ENCODE assay signal across 8 cellular contexts in the genomic region with DNA sequence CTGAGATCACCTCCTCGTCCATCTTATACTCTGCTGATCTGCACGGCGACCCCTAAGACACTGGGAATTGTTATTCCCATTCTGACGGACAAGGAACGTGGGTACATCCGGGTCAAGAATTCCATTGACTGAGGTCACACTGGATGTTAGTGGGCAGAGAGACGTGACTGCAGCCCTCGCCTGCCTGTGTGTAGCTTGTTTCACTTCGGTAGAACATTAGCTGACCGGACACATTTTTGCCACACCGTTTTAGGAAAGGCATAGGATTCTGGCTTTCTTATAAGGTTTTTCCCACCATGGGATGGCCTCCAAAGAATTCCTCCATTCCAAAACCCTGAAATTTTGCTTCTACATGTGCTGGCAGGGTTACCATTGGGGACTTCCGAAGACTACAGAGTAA.
DNase-seq lines count a peak whose midpoint lies in the region; ATAC-seq, FAIRE-seq and TF ChIP-seq lines count a peak whose summit lies in the region.
"Not testable (repeated sequence)": the region's sequence is repeated elsewhere in the genome, so short reads cannot be mapped to it uniquely, and the experiment has no call there.

No MANE protein-coding gene starts in this region.

- intact Hi-C loops in IMR-90 (cut with micrococcal nuclease); endothelial cell of umbilical vein (cut with micrococcal nuclease); left ventricle myocardium superior (cut with micrococcal nuclease); sigmoid colon (cut with DNase I): not testable (repeated sequence)

- not testable (repeated sequence) for H2BK120ac ChIP-seq in IMR-90 (ENCODE audit: low read depth, low read length)

- H3K14ac ChIP-seq in IMR-90 (replicated peaks; ENCODE audit: low read depth, low read length), result not testable (repeated sequence)

- 80% methylated on average over 8 of the region's 12 CpGs; no CpG with 5 or more reads in 1 of the 2 experiments for WGBS in IMR-90 (ENCODE audit: extremely low coverage in 2 of 2, insufficient read length in 1 of 2), 2 experiments
- WGBS in sigmoid colon, 2 donors, result 85 to 93% methylated on average over 12 of the region's 12 CpGs

- H3K4me3 Mint-ChIP-seq in mesothelial cell of epicardium, result not testable (repeated sequence)

- not testable (repeated sequence) for H2AK5ac ChIP-seq in IMR-90 (ENCODE audit: low read depth, low read length)

- H3K27ac ChIP-seq in IMR-90 (ENCODE audit: insufficient read depth, low read length); endothelial cell of umbilical vein (ENCODE audit: insufficient read depth, low read depth, low read length): not testable (repeated sequence)
- peak overlapping the region; percentile 74 for H3K27ac ChIP-seq in cardiac muscle cell
- H3K27ac ChIP-seq in sigmoid colon, result peak overlapping the region; percentile 70 to 83 (median 76)
- H3K27ac ChIP-seq in stomach smooth muscle (ENCODE audit: low read length), result peak overlapping the region; percentile 74

- not testable (repeated sequence) for H3K4me3 ChIP-seq in IMR-90 (ENCODE audit: insufficient read depth, low read depth, low read length); endothelial cell of umbilical vein (replicated peaks in 1 of 3; ENCODE audit: insufficient read depth in 1 of 3, low read depth in 1 of 3, low read length in 3 of 3); cardiac muscle cell; sigmoid colon; stomach smooth muscle (ENCODE audit: low read length in 2 of 2)

- not testable (repeated sequence) for TF ChIP-seq POLR2A in IMR-90 (IDR thresholded peaks at IDR 0.05; ENCODE audit: low read depth, low read length); endothelial cell of umbilical vein (IDR thresholded peaks at IDR 0.05; ENCODE audit: low read depth, low read length); sigmoid colon (IDR thresholded peaks at IDR 0.05)

- H3K56ac ChIP-seq in IMR-90 (ENCODE audit: extremely low read depth, insufficient read depth, low read length), result not testable (repeated sequence)

- H3K27ac Mint-ChIP-seq in mesothelial cell of epicardium, result peak overlapping the region; percentile 50

- H2AFZ ChIP-seq in IMR-90 (replicated peaks; ENCODE audit: low read length, poor library complexity); endothelial cell of umbilical vein (ENCODE audit: low read depth, low read length): not testable (repeated sequence)

- H3K4me1 ChIP-seq in IMR-90 (ENCODE audit: control insufficient read depth, insufficient read depth, low read length); endothelial cell of umbilical vein (ENCODE audit: control insufficient read depth, extremely low read depth, insufficient read depth, low read length); cardiac muscle cell (ENCODE audit: low read depth): not testable (repeated sequence)
- H3K4me1 ChIP-seq in sigmoid colon (peaks cover 0 to 66% (median 43%) of the 10 kb centered on the region in 4 donors), stomach smooth muscle (ENCODE audit: control insufficient read depth, insufficient read depth, low read length) (peaks cover 27% of the 10 kb centered on the region)

- dilution Hi-C loops in IMR-90 (cut with HindIII; ENCODE audit: low sequenced_read_pairs, unreplicated experiment); endothelial cell of umbilical vein (cut with MboI; ENCODE audit: extremely low pct_ligation_motif_present, low sequenced_read_pairs): not testable (repeated sequence)

- peaks cover 28% of the 10 kb centered on the region for H3K36me3 ChIP-seq in IMR-90 (ENCODE audit: control insufficient read depth, insufficient read depth, low read length)
- H3K36me3 ChIP-seq in endothelial cell of umbilical vein (ENCODE audit: control insufficient read depth in 2 of 2, extremely low read depth in 1 of 2, insufficient read depth in 2 of 2, low read length in 2 of 2), result not testable (repeated sequence)
- H3K36me3 ChIP-seq in cardiac muscle cell, result peaks cover 54% of the 10 kb centered on the region
- peaks cover 12 to 87% (median 56%) of the 10 kb centered on the region in 4 donors for H3K36me3 ChIP-seq in sigmoid colon
- peaks cover 27 to 41% of the 10 kb centered on the region in 2 donors for H3K36me3 ChIP-seq in stomach smooth muscle (ENCODE audit: control insufficient read depth in 2 of 2, insufficient read depth in 2 of 2, low read length in 2 of 2)

- BruUV-seq in IMR-90 (replicated peaks; lab: Mats Ljungman, UMichigan); endothelial cell of umbilical vein (replicated peaks; lab: Mats Ljungman, UMichigan): not testable (repeated sequence)

- H3K27me3 ChIP-seq in IMR-90 (ENCODE audit: control insufficient read depth, insufficient read depth, low read length); endothelial cell of umbilical vein (ENCODE audit: control insufficient read depth in 2 of 2, insufficient read depth in 2 of 2, low read length in 2 of 2); cardiac muscle cell; sigmoid colon; stomach smooth muscle (ENCODE audit: control insufficient read depth in 1 of 2, insufficient read depth in 2 of 2, low read length in 2 of 2): not testable (repeated sequence)

- in situ Hi-C loops in IMR-90 (cut with MboI; ENCODE audit: low sequenced_read_pairs), result not testable (repeated sequence)

- H3K79me2 ChIP-seq in endothelial cell of umbilical vein (ENCODE audit: control insufficient read depth, insufficient read depth, low read length), result not testable (repeated sequence)

- H3K23ac ChIP-seq in IMR-90 (ENCODE audit: low read depth, low read length), result not testable (repeated sequence)

- not testable (repeated sequence) for H3K4me2 ChIP-seq in IMR-90 (ENCODE audit: low read depth, low read length); endothelial cell of umbilical vein (ENCODE audit: insufficient read depth, low read length)

- TF ChIP-seq EP300 in sigmoid colon (IDR thresholded peaks at IDR 0.05), result not testable (repeated sequence)

- POLR2A ChIA-PET in IMR-90 (lab: Charles Lee; ENCODE audit: unreplicated experiment); endothelial cell of umbilical vein (lab: Charles Lee): not testable (repeated sequence)

- not testable (repeated sequence) for H2BK15ac ChIP-seq in IMR-90 (ENCODE audit: low read depth, low read length)

- not testable (repeated sequence) for H3K27me3 Mint-ChIP-seq in mesothelial cell of epicardium (ENCODE audit: low read depth)

- not testable (repeated sequence) for H4K91ac ChIP-seq in IMR-90 (ENCODE audit: insufficient read depth, low read depth, low read length)

- H3K4me1 Mint-ChIP-seq in mesothelial cell of epicardium, result not testable (repeated sequence)

- H3K36me3 Mint-ChIP-seq in mesothelial cell of epicardium, result peaks cover 33% of the 10 kb centered on the region

- not testable (repeated sequence) for H2BK20ac ChIP-seq in IMR-90 (ENCODE audit: low read depth, low read length)

- not testable (repeated sequence) for TF ChIP-seq RAD21 in IMR-90 (IDR thresholded peaks at IDR 0.05; ENCODE audit: low read length)

- not testable (repeated sequence) for H3K9ac ChIP-seq in IMR-90 (ENCODE audit: low read depth, low read length); endothelial cell of umbilical vein (replicated peaks; ENCODE audit: extremely low read depth, insufficient read depth, low read length)
- H3K9ac ChIP-seq in stomach smooth muscle (ENCODE audit: low read length in 2 of 2), result peak overlapping the region in 1 of 2 donors; percentile 13

- not testable (repeated sequence) for DNase-seq in IMR-90; endothelial cell of umbilical vein (ENCODE audit: low read depth, low spot score); cardiac muscle cell (ENCODE audit: low read depth in 1 of 2, low spot score in 1 of 2); left ventricle myocardium superior; mesothelial cell of epicardium (ENCODE audit: low spot score in 2 of 2, unreplicated experiment in 2 of 2); sigmoid colon; urothelium cell line (ENCODE audit: low spot score)

- H4K20me1 ChIP-seq in IMR-90 (ENCODE audit: insufficient read depth, low read length); endothelial cell of umbilical vein (replicated peaks; ENCODE audit: control insufficient read depth, extremely low read depth, insufficient read depth, low read length): not testable (repeated sequence)

- not testable (repeated sequence) for TF ChIP-seq CTCF in IMR-90 (conservative IDR thresholded peaks at IDR 0.05; ENCODE audit: low read depth, low read length); endothelial cell of umbilical vein (IDR thresholded peaks at IDR 0.05; ENCODE audit: extremely low read depth in 1 of 2, insufficient read depth in 1 of 2, low read depth in 1 of 2, low read length in 2 of 2); cardiac muscle cell (IDR thresholded peaks at IDR 0.05; ENCODE audit: low read depth, low read length); mesothelial cell of epicardium (IDR thresholded peaks at IDR 0.05; ENCODE audit: unreplicated experiment); sigmoid colon (IDR thresholded peaks at IDR 0.05)

- not testable (repeated sequence) for ATAC-seq in IMR-90 (ENCODE audit: low read depth)
- peak; percentile 9 for ATAC-seq in left ventricle myocardium superior

- H2BK5ac ChIP-seq in IMR-90 (ENCODE audit: low read depth, low read length, poor library complexity, severe bottlenecking), result not testable (repeated sequence)

- H3K18ac ChIP-seq in IMR-90 (ENCODE audit: low read depth, low read length), result not testable (repeated sequence)

- CTCF ChIA-PET in IMR-90 (lab: Yijun Ruan, JAX), result not testable (repeated sequence)
- CTCF ChIA-PET in endothelial cell of umbilical vein (lab: Charles Lee), result interaction anchor here (1.6 to 3.2 kb wide), 2 partner anchors 9 to 12 kb away, joined by 11 to 33 read pairs; no protein-coding TSS in a partner anchor

- not testable (repeated sequence) for H3K4ac ChIP-seq in IMR-90 (ENCODE audit: low read depth, low read length)

- H3K9me1 ChIP-seq in IMR-90 (ENCODE audit: insufficient read depth, low read length); endothelial cell of umbilical vein (replicated peaks; ENCODE audit: control insufficient read depth, extremely low read depth, insufficient read depth, low read length): not testable (repeated sequence)

- H3K9me3 ChIP-seq in IMR-90 (ENCODE audit: control insufficient read depth, insufficient read depth, low read length); endothelial cell of umbilical vein (replicated peaks; ENCODE audit: control insufficient read depth, insufficient read depth, low read length); cardiac muscle cell (ENCODE audit: low read depth); sigmoid colon; stomach smooth muscle (ENCODE audit: control insufficient read depth in 2 of 2, low read length in 2 of 2): not testable (repeated sequence)

- FAIRE-seq in endothelial cell of umbilical vein (lab: Jason Lieb, UNC) (peak; percentile 53), urothelium cell line (lab: Jason Lieb, UNC) (peak; percentile 50)

- H3K79me1 ChIP-seq in IMR-90 (ENCODE audit: low read depth in 1 of 2, low read length in 2 of 2), result not testable (repeated sequence)

- H2AK9ac ChIP-seq in IMR-90 (replicated peaks; ENCODE audit: low read depth, low read length, poor library complexity), result not testable (repeated sequence)

- not testable (repeated sequence) for H4K5ac ChIP-seq in IMR-90 (ENCODE audit: low read depth, low read length)

- not testable (repeated sequence) for H4K8ac ChIP-seq in IMR-90 (ENCODE audit: low read depth in 2 of 2, low read length in 2 of 2)

- H3K9me3 Mint-ChIP-seq in mesothelial cell of epicardium, result not testable (repeated sequence)
